In genomic region chr6:33273129-33273923, GRCh38 we compare ENCODE assay signal across 9 cellular contexts. TPM values are rescaled to one million over a fixed set of nuclear protein-coding genes. Genes with fewer than 3 reads are reported as not detected.
A peak's percentile ranks its signal among the peaks of the same experiment; 100 is the strongest.
DNase-seq lines count a peak whose midpoint lies in the region; ATAC-seq and TF ChIP-seq lines count a peak whose summit lies in the region.
"Had no signal": no experiment of that assay in that cellular context is flagged by ENCODE, and none has a peak within 500 bp of the region (broad histone marks: within the 10 kb centered on the region; RNA-seq: fewer than 3 reads in every experiment).

No MANE protein-coding gene starts in this region.

- H3K9me2 ChIP-seq in GM23248 (ENCODE audit: insufficient read depth) = no peaks in the 10 kb centered on the region

- H2AFZ ChIP-seq in GM23248 (no peak overlapping the region), fibroblast of lung (ENCODE audit: low read length) (no peak overlapping the region)

- in situ Hi-C loops in GM23248 (cut with MboI) (no loop called here), gastrocnemius medialis (cut with MboI; ENCODE audit: low sequenced_read_pairs in 4 of 4) (no loop called here)

- H3K9me3 ChIP-seq in GM23248 (ENCODE audit: low read depth) = no peaks in the 10 kb centered on the region
- no peaks in the 10 kb centered on the region for H3K9me3 ChIP-seq in SJSA1 (replicated peaks)
- no peaks in the 10 kb centered on the region for H3K9me3 ChIP-seq in fibroblast of lung (ENCODE audit: control insufficient read depth, insufficient read depth, low read depth, low read length)
- H3K9me3 ChIP-seq in gastrocnemius medialis = no peaks in the 10 kb centered on the region

- no peak for DNase-seq in GM23248
- no peak for DNase-seq in SJSA1 (ENCODE audit: low read depth in 1 of 2, low spot score in 2 of 2)
- DNase-seq in fibroblast of lung (ENCODE audit: low read depth in 2 of 2) = peak in 1 of 2 donors; percentile 11
- DNase-seq in gastrocnemius medialis = no peak
- no peak for DNase-seq in stimulated activated CD4-positive, alpha-beta T cell treated with anti-CD3 and anti-CD28 coated beads, Interleukin-15, amount 100 ng/mL, for 24 hours
- no peak for DNase-seq in kidney glomerular epithelial cell (lab: John Stamatoyannopoulos, UW)
- DNase-seq in stimulated activated CD4-positive, alpha-beta T cell treated with anti-CD3 and anti-CD28 coated beads, Interleukin-1b, Interleukin-23, amount 100 ng/mL, for 48 hours = no peak
- DNase-seq: T1000 had no signal

- peaks cover 57% of the 10 kb centered on the region for H3F3A ChIP-seq in GM23248 (ENCODE audit: insufficient read depth)

- peak overlapping the region; percentile 98 for H3K4me2 ChIP-seq in GM23248 (ENCODE audit: unreplicated experiment)
- H3K4me2 ChIP-seq in fibroblast of lung (ENCODE audit: extremely low read depth, insufficient read depth, low read length) = peak overlapping the region; percentile 100

- H3K4me1 ChIP-seq in GM23248 (ENCODE audit: insufficient read depth) (peaks cover 39% of the 10 kb centered on the region), SJSA1 (replicated peaks) (peaks cover 23% of the 10 kb centered on the region), fibroblast of lung (ENCODE audit: control insufficient read depth, extremely low read depth, insufficient read depth, low read length) (peaks cover 19% of the 10 kb centered on the region), gastrocnemius medialis (peaks cover 52 to 61% of the 10 kb centered on the region in 2 donors)

- H3K36me3 ChIP-seq in GM23248 (ENCODE audit: low read depth) (peaks cover 40% of the 10 kb centered on the region), SJSA1 (peaks cover 78% of the 10 kb centered on the region), fibroblast of lung (ENCODE audit: control insufficient read depth, insufficient read depth, low read length) (peaks cover 24% of the 10 kb centered on the region), gastrocnemius medialis (peaks cover 0 to 50% of the 10 kb centered on the region in 2 donors)

- TF ChIP-seq POLR2A in gastrocnemius medialis (IDR thresholded peaks at IDR 0.05) = no peak

- peak overlapping the region; percentile 81 for H3K27ac ChIP-seq in GM23248
- 0 out of 2 replicates have a peak overlapping the region, but pooled peaks have one; percentile 43 for H3K27ac ChIP-seq in SJSA1
- peak overlapping the region; percentile 95 for H3K27ac ChIP-seq in fibroblast of lung (ENCODE audit: insufficient read depth, low read length)
- H3K27ac ChIP-seq in gastrocnemius medialis = peak overlapping the region; percentile 85 to 96 (median 90)

- H3K27me3 ChIP-seq in GM23248 (replicated peaks; ENCODE audit: insufficient read depth) = no peaks in the 10 kb centered on the region
- H3K27me3 ChIP-seq in SJSA1 (replicated peaks) = no peaks in the 10 kb centered on the region
- H3K27me3 ChIP-seq in fibroblast of lung (ENCODE audit: control insufficient read depth, insufficient read depth, low read length) = no peaks in the 10 kb centered on the region
- H3K27me3 ChIP-seq in gastrocnemius medialis = no peaks in the 10 kb centered on the region

- peak overlapping the region; percentile 79 for H3K4me3 ChIP-seq in GM23248
- peak overlapping the region; percentile 58 for H3K4me3 ChIP-seq in SJSA1
- peak overlapping the region; percentile 75 to 97 (median 92) for H3K4me3 ChIP-seq in fibroblast of lung (replicated peaks in 1 of 4; ENCODE audit: control extremely low read depth in 1 of 4, insufficient read depth in 1 of 4, low read depth in 3 of 4, low read length in 4 of 4)
- peak overlapping the region; percentile 67 to 95 (median 80) for H3K4me3 ChIP-seq in gastrocnemius medialis

- TF ChIP-seq CTCF in fibroblast of lung (conservative IDR thresholded peaks at IDR 0.05 in 1 of 2, IDR thresholded peaks at IDR 0.05 in 1 of 2; ENCODE audit: low read depth in 1 of 2, low read length in 2 of 2) (no peak), gastrocnemius medialis (IDR thresholded peaks at IDR 0.05 in 4 of 5, conservative IDR thresholded peaks at IDR 0.05 in 1 of 5) (no peak)

- peak overlapping the region; percentile 88 for H3K9ac ChIP-seq in GM23248
- peak overlapping the region; percentile 78 for H3K9ac ChIP-seq in fibroblast of lung (ENCODE audit: insufficient read depth, low read length)

- peaks cover 73% of the 10 kb centered on the region for H3K79me2 ChIP-seq in GM23248 (ENCODE audit: insufficient read depth)
- H3K79me2 ChIP-seq in fibroblast of lung (ENCODE audit: control insufficient read depth, insufficient read depth, low read length) = peaks cover 51% of the 10 kb centered on the region

- H4K20me1 ChIP-seq in GM23248 (ENCODE audit: insufficient read depth) = peaks cover 4% of the 10 kb centered on the region; the same call in 1 of the 2 replicates
- H4K20me1 ChIP-seq in fibroblast of lung (ENCODE audit: control insufficient read depth, extremely low read depth, insufficient read depth, low read length) = no peaks in the 10 kb centered on the region

- ATAC-seq in gastrocnemius medialis = no peak
- ATAC-seq in GM18517 (IDR thresholded peaks at IDR 0.05; ENCODE audit: unreplicated experiment) = no peak

- intact Hi-C loops in gastrocnemius medialis (cut with DNase I; ENCODE audit: low total_unique reads) = loop anchor here (2.0 to 10.0 kb wide), 3 partner anchors 25 to 1099 kb away; partner anchors contain the start of genes AGPAT1, RING1 and RNF5

- WGBS in GM23248 (ENCODE audit: low coverage in 1 of 2, low lambda C conversion rate in 2 of 2, missing lambda C conversion rate in 2 of 2), 2 experiments = 60 to 64% methylated on average over 11 of the region's 11 CpGs

RNA-seq across cellular contexts. Expression of gene RPS18, which starts 1.5 kb away (rescaled TPM):
- 2,521 and 3,021 TPM in 2 replicates for total RNA-seq in GM23248 (2014; rRNA removed; shearing (Covaris generic))
- polyA plus RNA-seq in GM23248 (2016; fragmentation: Nextera tagmentation; extraction: Ambion mirVana) = 1,848 and 1,924 TPM in 2 replicates
- 2,063 and 2,614 TPM in 2 replicates for total RNA-seq in SJSA1 (2014; rRNA removed; shearing (Covaris generic))
- total RNA-seq in fibroblast of lung = 4,034 and 6,125 TPM in 2 replicates
- polyA plus RNA-seq in fibroblast of lung = 4,559 and 4,995 TPM in 2 replicates
- 4,991 and 5,271 TPM in 2 replicates for polyA plus RNA-seq in fibroblast of lung (2012)
- polyA minus RNA-seq in fibroblast of lung (ENCODE audit: low replicate concordance) = 1,497 and 1,729 TPM in 2 replicates
- total RNA-seq in gastrocnemius medialis = 1,000 to 10,000 TPM; 1,834 to 2,142 (median 2,010) TPM

RNA-seq across cellular contexts. Expression of gene VPS52, which starts 1.6 kb away (rescaled TPM):
- total RNA-seq in GM23248 (2014; rRNA removed; shearing (Covaris generic)) = 32.3 and 38.8 TPM in 2 replicates
- polyA plus RNA-seq in GM23248 (2016; fragmentation: Nextera tagmentation; extraction: Ambion mirVana) (33.9 and 35.3 TPM in 2 replicates), fibroblast of lung (53.2 and 75.6 TPM in 2 replicates)
- total RNA-seq in SJSA1 (2014; rRNA removed; shearing (Covaris generic)) = 26.9 and 39.4 TPM in 2 replicates
- total RNA-seq in fibroblast of lung (33.4 and 44.9 TPM in 2 replicates), gastrocnemius medialis (10 to 100 TPM; 28.7 to 52.8 (median 41.2) TPM)
- 25.8 and 35.2 TPM in 2 replicates for polyA plus RNA-seq in fibroblast of lung (2012)
- polyA minus RNA-seq in fibroblast of lung (ENCODE audit: low replicate concordance) = 85.4 and 86.0 TPM in 2 replicates

RNA-seq across cellular contexts. Expression of gene B3GALT4, which starts 3.6 kb away (rescaled TPM):
- 2.6 and 2.7 TPM in 2 replicates for total RNA-seq in GM23248 (2014; rRNA removed; shearing (Covaris generic))
- 2.4 and 2.7 TPM in 2 replicates for polyA plus RNA-seq in GM23248 (2016; fragmentation: Nextera tagmentation; extraction: Ambion mirVana)
- 0.16 TPM in 1 of 2 replicates, not detected in the other for total RNA-seq in SJSA1 (2014; rRNA removed; shearing (Covaris generic))
- total RNA-seq in fibroblast of lung = 5.1 and 11.1 TPM in 2 replicates
- 1.6 and 2.3 TPM in 2 replicates for polyA plus RNA-seq in fibroblast of lung
- polyA plus RNA-seq in fibroblast of lung (2012) = 3.0 and 4.0 TPM in 2 replicates
- 6.1 and 8.2 TPM in 2 replicates for polyA minus RNA-seq in fibroblast of lung (ENCODE audit: low replicate concordance)
- 1 to 10 TPM; 1.0 to 2.0 (median 1.7) TPM for total RNA-seq in gastrocnemius medialis

RNA-seq across cellular contexts. Expression of gene WDR46, which starts 15.7 kb away (rescaled TPM):
- total RNA-seq in GM23248 (2014; rRNA removed; shearing (Covaris generic)) = 64.4 and 81.9 TPM in 2 replicates
- polyA plus RNA-seq in GM23248 (2016; fragmentation: Nextera tagmentation; extraction: Ambion mirVana) (79.4 and 90.9 TPM in 2 replicates), fibroblast of lung (31.1 and 45.0 TPM in 2 replicates)
- total RNA-seq in SJSA1 (2014; rRNA removed; shearing (Covaris generic)) = 81.8 and 123 TPM in 2 replicates
- total RNA-seq in fibroblast of lung (55.2 and 67.3 TPM in 2 replicates), gastrocnemius medialis (10 to 100 TPM; 34.5 to 57.3 (median 49.1) TPM)
- polyA plus RNA-seq in fibroblast of lung (2012) = 42.9 and 62.3 TPM in 2 replicates
- polyA minus RNA-seq in fibroblast of lung (ENCODE audit: low replicate concordance) = 37.5 and 130 TPM in 2 replicates

RNA-seq across cellular contexts. Expression of gene PFDN6, which starts 16.1 kb away (rescaled TPM):
- 31.9 and 38.7 TPM in 2 replicates for total RNA-seq in GM23248 (2014; rRNA removed; shearing (Covaris generic))
- polyA plus RNA-seq in GM23248 (2016; fragmentation: Nextera tagmentation; extraction: Ambion mirVana) (7.9 and 9.1 TPM in 2 replicates), fibroblast of lung (46.7 and 50.5 TPM in 2 replicates)
- total RNA-seq in SJSA1 (2014; rRNA removed; shearing (Covaris generic)) = 66.3 and 67.8 TPM in 2 replicates
- total RNA-seq in fibroblast of lung (39.8 and 43.1 TPM in 2 replicates), gastrocnemius medialis (100 to 1,000 TPM in 1 of 4 donors, 10 to 100 TPM in 3; 49.9 to 106 (median 76.8) TPM)
- polyA plus RNA-seq in fibroblast of lung (2012) = 88.3 and 89.0 TPM in 2 replicates
- 0.71 and 5.1 TPM in 2 replicates for polyA minus RNA-seq in fibroblast of lung (ENCODE audit: low replicate concordance)

Comparison
In these comparisons a context has a peak if more than half of its experiments do, and no peak if none do; other contexts are left out.
1. H3K27ac ChIP-seq: peak in every context shown above with its lines; median percentile 95 in fibroblast of lung; 90 in gastrocnemius medialis; 81 in GM23248; 43 in SJSA1.